ENCODE assay signal across 9 cellular contexts in genomic region chr13:99320693-99321481, GRCh38. TPM values are rescaled to one million over a fixed set of nuclear protein-coding genes. Genes with fewer than 3 reads are reported as not detected.
DNase-seq lines count a peak whose midpoint lies in the region; ATAC-seq and FAIRE-seq lines count a peak whose summit lies in the region.
"Had no signal": no experiment of that assay in that cellular context is flagged by ENCODE, and none has a peak within 500 bp of the region (broad histone marks: within the 10 kb centered on the region; RNA-seq: fewer than 3 reads in every experiment).

No MANE protein-coding gene starts in this region.

- peaks cover 5% of the 10 kb centered on the region for H3K36me3 ChIP-seq in skeletal muscle satellite cell (ENCODE audit: insufficient read depth, low read length)

- H3K4me1 ChIP-seq in skeletal muscle satellite cell (ENCODE audit: control insufficient read depth, insufficient read depth, low read length): peaks cover 27% of the 10 kb centered on the region

- peak overlapping the region; percentile 34 for H3K4me2 ChIP-seq in skeletal muscle satellite cell (ENCODE audit: low read length)
- H3K4me2 ChIP-seq: BLaER1 had no signal

- ATAC-seq in HG02588 (IDR thresholded peaks at IDR 0.05; ENCODE audit: unreplicated experiment): no peak
- no peak for ATAC-seq in GM21576 (IDR thresholded peaks at IDR 0.05; ENCODE audit: unreplicated experiment)

- DNase-seq in NCI-H748 (lab: John Stamatoyannopoulos, UW; ENCODE audit: unreplicated experiment) (peak; percentile 9), NCI-H748 treated with DMSO at 0.1 percent for 48 hours (lab: John Stamatoyannopoulos, UW) (no peak), RKO (ENCODE audit: low spot score) (peak; percentile 28), GM19239 (ENCODE audit: insufficient read length, low spot score) (no peak)

- no peaks in the 10 kb centered on the region for H3K27me3 ChIP-seq in skeletal muscle satellite cell (ENCODE audit: control insufficient read depth, insufficient read depth, low read length)
- H3K27me3 ChIP-seq: BLaER1 had no signal

- FAIRE-seq in endometrium (lab: Jason Lieb, UNC): peak; percentile 63
- FAIRE-seq in GM19239 (lab: Jason Lieb, UNC): no peak

- H3K4me3 ChIP-seq in skeletal muscle satellite cell (ENCODE audit: low read length): no peak overlapping the region
- H3K4me3 ChIP-seq: BLaER1 had no signal

- H3K9me3 ChIP-seq in skeletal muscle satellite cell (replicated peaks; ENCODE audit: low read length): no peaks in the 10 kb centered on the region
- H3K9me3 ChIP-seq: BLaER1 had no signal

- peak overlapping the region; percentile 57 for H3K9ac ChIP-seq in skeletal muscle satellite cell (ENCODE audit: low read depth, low read length)
- H3K9ac ChIP-seq: BLaER1 had no signal

RNA-seq across cellular contexts. Expression of gene GPR183, which starts 13.7 kb away (rescaled TPM):
- not detected in 2 replicates for total RNA-seq in skeletal muscle satellite cell (2012; rRNA removed)

Comparison
In these comparisons a context has a peak if more than half of its experiments do, and no peak if none do; other contexts are left out.
1. DNase-seq: peak in NCI-H748 (single experiment) and RKO (single experiment); none in NCI-H748 treated with DMSO at 0.1 percent for 48 hours (single experiment) and GM19239 (single experiment).